Comparison of ENCODE assay signal across 20 cellular contexts in the genomic region with DNA sequence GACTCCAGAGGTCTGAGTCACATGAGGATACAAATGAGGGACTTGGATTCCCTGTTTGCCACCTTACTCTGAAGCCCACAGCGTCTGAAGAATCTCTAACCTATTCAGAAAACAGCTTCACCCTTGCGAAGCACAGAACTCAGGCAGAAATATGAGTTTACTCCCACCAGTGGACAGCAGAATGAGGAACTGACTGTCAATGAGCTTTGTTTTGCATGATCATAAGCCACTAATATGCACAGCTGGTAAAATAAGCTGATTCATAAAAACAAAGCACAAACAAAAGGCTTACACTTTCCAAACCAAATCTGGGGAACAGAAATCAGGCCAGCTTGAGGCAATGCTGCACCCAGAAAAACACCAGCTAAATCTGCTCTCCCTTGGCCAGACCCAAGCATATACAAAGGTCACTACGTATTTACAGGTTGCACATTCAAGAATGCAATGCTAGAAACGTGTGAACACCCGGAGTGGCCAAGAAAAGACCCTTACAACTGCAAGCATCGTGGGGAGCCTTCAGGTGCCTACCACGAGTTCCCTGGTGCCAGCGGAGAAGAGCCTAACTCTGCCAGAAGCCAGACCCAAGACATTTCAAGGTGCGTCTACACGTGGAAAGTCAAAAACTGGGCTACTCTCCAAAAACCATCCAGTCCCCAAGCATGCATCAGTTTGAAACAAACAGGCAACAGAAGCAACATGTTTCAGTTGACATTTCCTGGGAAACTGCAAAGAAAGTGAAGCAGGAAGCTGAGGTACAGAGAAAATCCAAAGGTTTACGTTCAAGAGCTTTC.
DNase-seq lines count a peak whose midpoint lies in the region; ATAC-seq and TF ChIP-seq lines count a peak whose summit lies in the region.
"Had no signal": no experiment of that assay in that cellular context is flagged by ENCODE, and none has a peak within 500 bp of the region (broad histone marks: within the 10 kb centered on the region; RNA-seq: fewer than 3 reads in every experiment).

No MANE protein-coding gene starts in this region.

- H3K27me3 Mint-ChIP-seq in stimulated activated memory B cell treated with anti-CD40 and anti-IgM and Interleukin-4, amounts not matched to agents 10 μg/mL and 1 μg/mL and 100 μg/mL, for 72 hours, result peaks cover 21% of the 10 kb centered on the region

- H3K4me3 Mint-ChIP-seq in stimulated activated memory B cell treated with anti-CD40 and anti-IgM and Interleukin-4, amounts not matched to agents 10 μg/mL and 1 μg/mL and 100 μg/mL, for 72 hours, result no peak overlapping the region
- H3K4me3 Mint-ChIP-seq: activated T-helper 1 cell treated with anti-CD3 and anti-CD28 coated beads, Interleukin-12 subunit alpha, Interleukin-12 subunit beta, Interleukin-2, Interleukin-4 antibody, amounts not matched to agents 30 ng/mL and 10 ng/mL and 1 ng/mL, durations not matched to agents 14 hours and 24 hours and 36 hours; endodermal cell; HFFc6; T-helper 1 cell treated with Interleukin-12 subunit alpha and Interleukin-12 subunit beta and Interleukin-4 antibody, amounts not matched to agents 30 μg/mL and 1 μg/mL, for 36 hours; WTC11 had no signal

- peaks cover 24% of the 10 kb centered on the region for H3K4me1 Mint-ChIP-seq in stimulated activated memory B cell treated with anti-CD40 and anti-IgM and Interleukin-4, amounts not matched to agents 10 μg/mL and 1 μg/mL and 100 μg/mL, for 72 hours

- no peaks in the 10 kb centered on the region for H3K9me3 Mint-ChIP-seq in stimulated activated memory B cell treated with anti-CD40 and anti-IgM and Interleukin-4, amounts not matched to agents 10 μg/mL and 1 μg/mL and 100 μg/mL, for 72 hours
- H3K9me3 Mint-ChIP-seq: activated T-helper 1 cell treated with anti-CD3 and anti-CD28 coated beads, Interleukin-12 subunit alpha, Interleukin-12 subunit beta, Interleukin-2, Interleukin-4 antibody, amounts not matched to agents 30 ng/mL and 10 ng/mL and 1 ng/mL, durations not matched to agents 14 hours and 24 hours and 36 hours; endodermal cell; HFFc6; T-helper 1 cell treated with Interleukin-12 subunit alpha and Interleukin-12 subunit beta and Interleukin-4 antibody, amounts not matched to agents 30 μg/mL and 1 μg/mL, for 36 hours; WTC11 had no signal

- peaks cover under 1% of the 10 kb centered on the region for H3K36me3 Mint-ChIP-seq in stimulated activated memory B cell treated with anti-CD40 and anti-IgM and Interleukin-4, amounts not matched to agents 10 μg/mL and 1 μg/mL and 100 μg/mL, for 72 hours
- H3K36me3 Mint-ChIP-seq: WTC11 had no signal

- no peak overlapping the region for H3K4me3 ChIP-seq in fibroblast of villous mesenchyme (ENCODE audit: low read depth, low read length)
- H3K4me3 ChIP-seq: right atrium auricular region had no signal

- peak; percentile 32 for DNase-seq in GM20000 (ENCODE audit: low spot score)
- DNase-seq in NCI-H526 treated with DMSO at 0.1 percent for 48 hours (lab: John Stamatoyannopoulos, UW), result peak; percentile 39
- peak; percentile 44 for DNase-seq in fibroblast of villous mesenchyme (ENCODE audit: low read depth)
- DNase-seq in hypothalamus (lab: John Stamatoyannopoulos, UW), result no peak
- DNase-seq: activated CD8-positive, alpha-beta memory T cell treated with anti-CD3 and anti-CD28 coated beads for 24 hours; caudate nucleus; endodermal cell; foreskin keratinocyte; HFFc6; KG1; NCI-H1694; NCI-H446; Right ventricle myocardium superior had no signal

- no peak overlapping the region for H3K27ac Mint-ChIP-seq in stimulated activated memory B cell treated with anti-CD40 and anti-IgM and Interleukin-4, amounts not matched to agents 10 μg/mL and 1 μg/mL and 100 μg/mL, for 72 hours
- H3K27ac Mint-ChIP-seq: activated T-helper 1 cell treated with anti-CD3 and anti-CD28 coated beads, Interleukin-12 subunit alpha, Interleukin-12 subunit beta, Interleukin-2, Interleukin-4 antibody, amounts not matched to agents 30 ng/mL and 10 ng/mL and 1 ng/mL, durations not matched to agents 14 hours and 24 hours and 36 hours; endodermal cell; HFFc6; T-helper 1 cell treated with Interleukin-12 subunit alpha and Interleukin-12 subunit beta and Interleukin-4 antibody, amounts not matched to agents 30 μg/mL and 1 μg/mL, for 36 hours; WTC11 had no signal

- TF ChIP-seq CTCF in GM20000 (IDR thresholded peaks at IDR 0.05; ENCODE audit: extremely low read depth, missing control alignments), result no peak
- TF ChIP-seq CTCF in fibroblast of villous mesenchyme (IDR thresholded peaks at IDR 0.05; ENCODE audit: insufficient read depth, low read depth, low read length), result no peak

- peak; percentile 27 for ATAC-seq in stimulated activated memory B cell treated with anti-CD40 and anti-IgM and Interleukin-4, amounts not matched to agents 10 μg/mL and 1 μg/mL and 100 μg/mL, for 72 hours
- ATAC-seq in activated CD4-positive, CD25-positive, alpha-beta regulatory T cell treated with anti-CD3 and anti-CD28 coated beads, Interleukin-2, amount 50 U/mL, for 24 hours, result no peak
- ATAC-seq in GM18861 (IDR thresholded peaks at IDR 0.05; ENCODE audit: unreplicated experiment), result no peak
- ATAC-seq: foreskin keratinocyte, WTC11 had no signal

Comparison
In these comparisons a context has a peak if more than half of its experiments do, and no peak if none do; other contexts are left out.
1. DNase-seq: peak in GM20000 (single experiment), NCI-H526 treated with DMSO at 0.1 percent for 48 hours (single experiment) and fibroblast of villous mesenchyme (single experiment); none in hypothalamus (0 of 51).